Comparison of ENCODE assay signal across 8 cellular contexts in genomic region chr22:36326178-36327161, GRCh38.
DNase-seq lines count a peak whose midpoint lies in the region; ATAC-seq, FAIRE-seq and TF ChIP-seq lines count a peak whose summit lies in the region.
"Had no signal": no experiment of that assay in that cellular context is flagged by ENCODE, and none has a peak within 500 bp of the region (broad histone marks: within the 10 kb centered on the region; RNA-seq: fewer than 3 reads in every experiment).

No MANE protein-coding gene starts in this region.

- 90% methylated on average over 13 of the region's 20 CpGs; no CpG with 5 or more reads in 1 of the 2 experiments for WGBS in IMR-90 (ENCODE audit: extremely low coverage in 2 of 2, insufficient read length in 1 of 2), 2 experiments
- 77% methylated on average over 8 of the region's 20 CpGs for WGBS in right lobe of liver (ENCODE audit: insufficient coverage, low coverage, low lambda C conversion rate, missing lambda C conversion rate)
- 73 to 79% (median 76%) methylated on average over 20 of the region's 20 CpGs for WGBS in stomach, 5 donors

- H3K4ac ChIP-seq in IMR-90 (ENCODE audit: low read depth, low read length): peak overlapping the region; percentile 100

- no peak for TF ChIP-seq CTCF in IMR-90 (conservative IDR thresholded peaks at IDR 0.05; ENCODE audit: low read depth, low read length)
- no peak for TF ChIP-seq CTCF in astrocyte (IDR thresholded peaks at IDR 0.05; ENCODE audit: insufficient read depth, low read depth, low read length)
- TF ChIP-seq CTCF in right lobe of liver (IDR thresholded peaks at IDR 0.05): no peak
- no peak for TF ChIP-seq CTCF in stomach (IDR thresholded peaks at IDR 0.05)

- TF ChIP-seq POLR2A in IMR-90 (IDR thresholded peaks at IDR 0.05; ENCODE audit: low read depth, low read length) (no peak), right lobe of liver (IDR thresholded peaks at IDR 0.05) (no peak), stomach (IDR thresholded peaks at IDR 0.05) (no peak)

- no peak for TF ChIP-seq RAD21 in IMR-90 (IDR thresholded peaks at IDR 0.05; ENCODE audit: low read length)

- peak overlapping the region; percentile 100 for H2BK5ac ChIP-seq in IMR-90 (ENCODE audit: low read depth, low read length, poor library complexity, severe bottlenecking)

- H3K27ac Mint-ChIP-seq in astrocyte (ENCODE audit: unreplicated experiment): peak overlapping the region; percentile 98

- peak overlapping the region; percentile 87 for H3K27ac ChIP-seq in IMR-90 (ENCODE audit: insufficient read depth, low read length)
- peak overlapping the region; percentile 99 for H3K27ac ChIP-seq in astrocyte (ENCODE audit: low read depth, low read length)
- H3K27ac ChIP-seq in right lobe of liver: peak overlapping the region; percentile 21 to 32 (median 27)
- H3K27ac ChIP-seq in stomach: peak overlapping the region; percentile 64 to 100 (median 95)

- CTCF ChIA-PET in IMR-90 (lab: Yijun Ruan, JAX): no interaction called here

- BruUV-seq in IMR-90 (replicated peaks; lab: Mats Ljungman, UMichigan): no TSS peak

- in situ Hi-C loops in IMR-90 (cut with MboI; ENCODE audit: low sequenced_read_pairs): no loop called here

- H3K9me1 ChIP-seq in IMR-90 (ENCODE audit: insufficient read depth, low read length): peaks cover 68% of the 10 kb centered on the region

- peaks cover 24 to 95% of the 10 kb centered on the region in 2 experiments; a peak in 3 of 4 replicates for H3K79me1 ChIP-seq in IMR-90 (ENCODE audit: low read depth in 1 of 2, low read length in 2 of 2)

- H3K4me3 ChIP-seq in IMR-90 (ENCODE audit: insufficient read depth, low read depth, low read length) (no peak overlapping the region), astrocyte (ENCODE audit: insufficient read depth, low read depth, low read length) (no peak overlapping the region), right lobe of liver (no peak overlapping the region), stomach (no peak overlapping the region)

- peak overlapping the region; percentile 99 for H2AK5ac ChIP-seq in IMR-90 (ENCODE audit: low read depth, low read length)

- peak overlapping the region; percentile 99 for H3K14ac ChIP-seq in IMR-90 (replicated peaks; ENCODE audit: low read depth, low read length)

- peak overlapping the region; percentile 97 for H2BK120ac ChIP-seq in IMR-90 (ENCODE audit: low read depth, low read length)

- no peak overlapping the region for H3K4me2 ChIP-seq in IMR-90 (ENCODE audit: low read depth, low read length)
- H3K4me2 ChIP-seq in astrocyte (ENCODE audit: low read length): peak overlapping the region; percentile 61

- POLR2A ChIA-PET in IMR-90 (lab: Charles Lee; ENCODE audit: unreplicated experiment): interaction anchor here (0.9 kb wide), 1 partner anchor 62 kb away, joined by 3 read pairs; the partner anchor contains the start of gene MYH9

- H2BK15ac ChIP-seq in IMR-90 (ENCODE audit: low read depth, low read length): peak overlapping the region; percentile 74; the same call in 2 of the 3 replicates

- H4K5ac ChIP-seq in IMR-90 (ENCODE audit: low read depth, low read length): peak overlapping the region; percentile 34; the same call in 1 of the 2 replicates

- peak overlapping the region; percentile 75 to 95 for H4K8ac ChIP-seq in IMR-90 (ENCODE audit: low read depth in 2 of 2, low read length in 2 of 2)

- ATAC-seq in IMR-90 (ENCODE audit: low read depth): no peak
- no peak for ATAC-seq in right lobe of liver

- TF ChIP-seq EP300 in stomach (IDR thresholded peaks at IDR 0.05): no peak

- H4K20me1 ChIP-seq in IMR-90 (ENCODE audit: insufficient read depth, low read length): peaks cover 78% of the 10 kb centered on the region
- peaks cover 66% of the 10 kb centered on the region for H4K20me1 ChIP-seq in astrocyte (ENCODE audit: insufficient read depth, low read length)

- H2AK9ac ChIP-seq in IMR-90 (replicated peaks; ENCODE audit: low read depth, low read length, poor library complexity): peak overlapping the region; percentile 90

- H3K9ac ChIP-seq in IMR-90 (ENCODE audit: low read depth, low read length): peak overlapping the region; percentile 6; the same call in 1 of the 2 replicates
- H3K9ac ChIP-seq in astrocyte (ENCODE audit: low read length): peak overlapping the region; percentile 92

- H3K27me3 ChIP-seq in IMR-90 (ENCODE audit: control insufficient read depth, insufficient read depth, low read length) (no peaks in the 10 kb centered on the region), astrocyte (ENCODE audit: insufficient read depth, low read length) (no peaks in the 10 kb centered on the region), right lobe of liver (no peaks in the 10 kb centered on the region), stomach (no peaks in the 10 kb centered on the region)

- H3K36me3 ChIP-seq in IMR-90 (ENCODE audit: control insufficient read depth, insufficient read depth, low read length) (peaks cover 82% of the 10 kb centered on the region), astrocyte (ENCODE audit: insufficient read depth, low read length) (peaks cover 71% of the 10 kb centered on the region), right lobe of liver (peaks cover 20 to 66% (median 34%) of the 10 kb centered on the region in 4 donors), stomach (peaks cover 48 to 80% (median 65%) of the 10 kb centered on the region in 4 donors)

- H3K36me3 Mint-ChIP-seq in astrocyte (ENCODE audit: low read depth, unreplicated experiment): peaks cover 38% of the 10 kb centered on the region

- no peaks in the 10 kb centered on the region for H3K27me3 Mint-ChIP-seq in astrocyte (ENCODE audit: low read depth, unreplicated experiment)

- H2BK20ac ChIP-seq in IMR-90 (ENCODE audit: low read depth, low read length): peak overlapping the region; percentile 93

- peaks cover 99% of the 10 kb centered on the region for H3K79me2 ChIP-seq in astrocyte (ENCODE audit: insufficient read depth, low read length)

- H3K18ac ChIP-seq in IMR-90 (ENCODE audit: low read depth, low read length): peak overlapping the region; percentile 89; the same call in 1 of the 2 replicates

- no peak for FAIRE-seq in astrocyte (lab: Jason Lieb, UNC)
- FAIRE-seq: H54 had no signal

- H3K23ac ChIP-seq in IMR-90 (ENCODE audit: low read depth, low read length): peak overlapping the region; percentile 99

- H3K4me3 Mint-ChIP-seq in astrocyte (ENCODE audit: unreplicated experiment): peak overlapping the region; percentile 66

- no peak for DNase-seq in IMR-90
- no peak for DNase-seq in astrocyte (ENCODE audit: low read depth)
- DNase-seq in right lobe of liver: no peak
- no peak for DNase-seq in stomach
- no peak for DNase-seq in NK-92 (lab: John Stamatoyannopoulos, UW; ENCODE audit: unreplicated experiment)
- no peak for DNase-seq in nucleus accumbens (lab: John Stamatoyannopoulos, UW)
- DNase-seq in stimulated activated CD4-positive, alpha-beta T cell treated with anti-CD3 and anti-CD28 coated beads, Interleukin-4, amount 100 ng/mL, for 4 hours: no peak

- H3K4me1 ChIP-seq in IMR-90 (ENCODE audit: control insufficient read depth, insufficient read depth, low read length) (peaks cover 69% of the 10 kb centered on the region), astrocyte (ENCODE audit: insufficient read depth, low read length) (peaks cover 84% of the 10 kb centered on the region), right lobe of liver (peaks cover 0 to 50% (median 18%) of the 10 kb centered on the region in 4 donors), stomach (peaks cover 84 to 93% (median 90%) of the 10 kb centered on the region in 4 donors)

- no peaks in the 10 kb centered on the region for H3K9me3 ChIP-seq in IMR-90 (ENCODE audit: control insufficient read depth, insufficient read depth, low read length)
- H3K9me3 ChIP-seq in astrocyte (ENCODE audit: insufficient read depth, low read depth, low read length): no peaks in the 10 kb centered on the region
- H3K9me3 ChIP-seq in right lobe of liver: no peaks in the 10 kb centered on the region
- no peaks in the 10 kb centered on the region for H3K9me3 ChIP-seq in stomach

- peak overlapping the region; percentile 17 for H2AFZ ChIP-seq in IMR-90 (replicated peaks; ENCODE audit: low read length, poor library complexity)
- no peak overlapping the region for H2AFZ ChIP-seq in astrocyte (ENCODE audit: low read depth, low read length)

- H3K4me1 Mint-ChIP-seq in astrocyte (ENCODE audit: low read depth, unreplicated experiment): peaks cover 81% of the 10 kb centered on the region

- H3K9me3 Mint-ChIP-seq in astrocyte (ENCODE audit: unreplicated experiment): no peaks in the 10 kb centered on the region

- H3K56ac ChIP-seq in IMR-90 (ENCODE audit: extremely low read depth, insufficient read depth, low read length): peak overlapping the region; percentile 29; the same call in 1 of the 2 replicates

- peak overlapping the region; percentile 100 for H4K91ac ChIP-seq in IMR-90 (ENCODE audit: insufficient read depth, low read depth, low read length)

- intact Hi-C loops in IMR-90 (cut with micrococcal nuclease): no loop called here
- intact Hi-C loops in right lobe of liver (cut with DNase I): no loop called here
- intact Hi-C loops in stomach (cut with DNase I; ENCODE audit: low total_unique reads): no loop called here

- dilution Hi-C loops in IMR-90 (cut with HindIII; ENCODE audit: low sequenced_read_pairs, unreplicated experiment): no loop called here

TF ChIP-seq in IMR-90, 13 proteins besides CTCF, POLR2A, EP300 and RAD21 (continues in another document):
- TF ChIP-seq RFX5 (IDR thresholded peaks at IDR 0.05; ENCODE audit: low read depth, low read length) (no peak), MAZ (IDR thresholded peaks at IDR 0.05; ENCODE audit: borderline replicate concordance, low read depth, low read length) (no peak), ELK1 (IDR thresholded peaks at IDR 0.05; ENCODE audit: borderline replicate concordance, low read depth, low read length) (no peak), SMC3 (IDR thresholded peaks at IDR 0.05; ENCODE audit: low read depth, low read length) (no peak), RCOR1 (IDR thresholded peaks at IDR 0.05; ENCODE audit: insufficient replicate concordance, low read length) (no peak), MAFK (IDR thresholded peaks at IDR 0.05; ENCODE audit: low read depth, low read length) (no peak)

Comparison
In these comparisons a context has a peak if more than half of its experiments do, and no peak if none do; other contexts are left out.
1. H3K27ac ChIP-seq: peak in every context shown above with its lines; median percentile 99 in astrocyte; 95 in stomach; 87 in IMR-90; 27 in right lobe of liver.